8 cellular contexts compared by ENCODE assay signal in the genomic region with DNA sequence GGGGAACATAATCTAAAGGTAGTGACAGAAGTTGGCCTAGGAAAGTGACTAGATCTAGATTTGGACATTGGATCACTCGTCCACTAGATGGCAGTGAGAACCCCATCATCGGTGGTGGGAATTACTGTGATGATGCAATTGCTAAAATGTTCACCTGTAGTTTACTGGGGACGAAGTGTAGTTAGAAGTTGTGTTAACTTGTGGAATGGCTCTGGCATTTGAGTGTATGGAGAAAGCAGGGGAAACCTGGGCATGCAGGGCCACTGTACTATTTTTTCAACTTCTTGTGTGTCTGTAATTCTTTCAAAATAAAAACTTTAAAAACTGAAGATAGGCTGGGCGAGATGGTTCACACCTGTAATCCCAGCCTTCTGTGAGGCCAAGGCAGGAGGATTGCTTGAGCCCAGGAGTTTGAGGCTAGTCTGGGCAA.
A peak's percentile ranks its signal among the peaks of the same experiment; 100 is the strongest.
DNase-seq lines count a peak whose midpoint lies in the region; ATAC-seq lines count a peak whose summit lies in the region.

No MANE protein-coding gene starts in this region.

- peak; percentile 61 for ATAC-seq in GM21529 (IDR thresholded peaks at IDR 0.05; ENCODE audit: unreplicated experiment)
- ATAC-seq in HG02970 (IDR thresholded peaks at IDR 0.05; ENCODE audit: low FRiP score, unreplicated experiment), result no peak

- intact Hi-C loops in posterior cingulate gyrus (cut with DNase I), result loop anchor here (1.0 to 10.0 kb wide), 2 partner anchors 104 to 819 kb away; no protein-coding TSS in a partner anchor

- H3K4me3 ChIP-seq in Jurkat, Clone E6-1 (ENCODE audit: low read length), result no peak overlapping the region

- DNase-seq in DMS53 (lab: John Stamatoyannopoulos, UW), result peak; percentile 75
- DNase-seq in Jurkat, Clone E6-1 (ENCODE audit: low read depth, low spot score), result peak; percentile 74
- DNase-seq in SHP77 (lab: John Stamatoyannopoulos, UW), result peak; percentile 15 to 28
- peak; percentile 82 for DNase-seq in activated effector memory CD4-positive, alpha-beta T cell treated with anti-CD3 and anti-CD28 coated beads, Interleukin-2, amount 50 U/mL, for 16 hours
- peak; percentile 86 for DNase-seq in germinal center (ENCODE audit: low spot score)
- peak in 6 of 10 donors; percentile 22 to 87 (median 54) for DNase-seq in posterior cingulate gyrus

Comparison
In these comparisons a context has a peak if more than half of its experiments do, and no peak if none do; other contexts are left out.
1. DNase-seq: peak in every context shown above with its lines; median percentile 86 in germinal center; 82 in activated effector memory CD4-positive, alpha-beta T cell treated with anti-CD3 and anti-CD28 coated beads, Interleukin-2, amount 50 U/mL, for 16 hours; 75 in DMS53; 74 in Jurkat, Clone E6-1; 54 in posterior cingulate gyrus; 22 in SHP77.